8 cellular contexts compared by ENCODE assay signal in genomic region chr19:1027020-1027952, GRCh38. TPM values are rescaled to one million over a fixed set of nuclear protein-coding genes. Genes with fewer than 3 reads are reported as not detected.
A peak's percentile ranks its signal among the peaks of the same experiment; 100 is the strongest.
DNase-seq lines count a peak whose midpoint lies in the region; ATAC-seq, FAIRE-seq and TF ChIP-seq lines count a peak whose summit lies in the region.

No MANE protein-coding gene starts in this region.

- peak; percentile 57 for DNase-seq in activated CD8-positive, alpha-beta T cell treated with anti-CD3 and anti-CD28 coated beads, Interleukin-2, amount 10 ng/mL, durations not matched to agents 7 days and 5 days
- DNase-seq in fibroblast of villous mesenchyme (ENCODE audit: low read depth) (no peak), pancreas (peak in 3 of 6 donors; percentile 40 to 81 (median 58)), NCI-H1436 treated with DMSO at 0.1 percent for 48 hours (lab: John Stamatoyannopoulos, UW) (no peak)

- H3K36me3 ChIP-seq in pancreas, result peaks cover 0 to 4% (median 0%) of the 10 kb centered on the region in 3 donors

- H3K9me3 Mint-ChIP-seq in activated CD8-positive, alpha-beta T cell treated with anti-CD3 and anti-CD28 coated beads, Interleukin-2, amount 10 ng/mL, durations not matched to agents 7 days and 5 days (ENCODE audit: insufficient read depth), result no peaks in the 10 kb centered on the region

- H3K36me3 Mint-ChIP-seq in activated CD8-positive, alpha-beta T cell treated with anti-CD3 and anti-CD28 coated beads, Interleukin-2, amount 10 ng/mL, durations not matched to agents 7 days and 5 days (ENCODE audit: low read depth), result peaks cover 35% of the 10 kb centered on the region

- WGBS in pancreas, 2 donors, result 5 to 6% methylated on average over 34 to 36 of the region's 36 CpGs

- H3K4me3 ChIP-seq in fibroblast of villous mesenchyme (ENCODE audit: low read depth, low read length) (peak overlapping the region; percentile 100), pancreas (peak overlapping the region; percentile 52 to 85 (median 76))

- no peak for FAIRE-seq in pancreas (lab: Jason Lieb, UNC)

- peak overlapping the region; percentile 98 for H3K4me3 Mint-ChIP-seq in activated CD8-positive, alpha-beta T cell treated with anti-CD3 and anti-CD28 coated beads, Interleukin-2, amount 10 ng/mL, durations not matched to agents 7 days and 5 days

- no peaks in the 10 kb centered on the region for H3K27me3 ChIP-seq in pancreas

- ATAC-seq in HG02759 (IDR thresholded peaks at IDR 0.05; ENCODE audit: unreplicated experiment) (peak; percentile 11), pancreas (peak; percentile 10 to 28 (median 22)), HG03196 (IDR thresholded peaks at IDR 0.05; ENCODE audit: unreplicated experiment) (no peak), HG03159 (IDR thresholded peaks at IDR 0.05; ENCODE audit: unreplicated experiment) (no peak)
- peak; percentile 24 for ATAC-seq in activated CD8-positive, alpha-beta T cell treated with anti-CD3 and anti-CD28 coated beads, Interleukin-2, amount 10 ng/mL, durations not matched to agents 7 days and 5 days

- peaks cover 27% of the 10 kb centered on the region for H3K4me1 Mint-ChIP-seq in activated CD8-positive, alpha-beta T cell treated with anti-CD3 and anti-CD28 coated beads, Interleukin-2, amount 10 ng/mL, durations not matched to agents 7 days and 5 days (ENCODE audit: low read depth)

- H3K27ac ChIP-seq in C4-2B (peak overlapping the region; percentile 61), pancreas (peak overlapping the region; percentile 76 to 94 (median 82))

- TF ChIP-seq CTCF in C4-2B (conservative IDR thresholded peaks at IDR 0.05), result no peak
- TF ChIP-seq CTCF in fibroblast of villous mesenchyme (IDR thresholded peaks at IDR 0.05; ENCODE audit: insufficient read depth, low read depth, low read length), result no peak
- no peak for TF ChIP-seq CTCF in pancreas (IDR thresholded peaks at IDR 0.05)

- H3K27ac Mint-ChIP-seq in activated CD8-positive, alpha-beta T cell treated with anti-CD3 and anti-CD28 coated beads, Interleukin-2, amount 10 ng/mL, durations not matched to agents 7 days and 5 days, result peak overlapping the region; percentile 90

- intact Hi-C loops in pancreas (cut with DNase I), result no loop called here

- CTCF ChIA-PET in activated CD8-positive, alpha-beta T cell treated with anti-CD3 and anti-CD28 coated beads, Interleukin-2, amount 10 ng/mL, durations not matched to agents 7 days and 5 days (lab: Charles Lee), result interaction anchor here (0.9 to 2.1 kb wide), 10 partner anchors 10 to 217 kb away, joined by 3 to 8 read pairs (median 4); partner anchors contain the start of genes ABCA7 and ARHGAP45

- no peaks in the 10 kb centered on the region for H3K4me1 ChIP-seq in pancreas

- H3K9me3 ChIP-seq in pancreas, result no peaks in the 10 kb centered on the region

- H3K27me3 Mint-ChIP-seq in activated CD8-positive, alpha-beta T cell treated with anti-CD3 and anti-CD28 coated beads, Interleukin-2, amount 10 ng/mL, durations not matched to agents 7 days and 5 days (ENCODE audit: low read depth), result no peaks in the 10 kb centered on the region

- POLR2A ChIA-PET in activated CD8-positive, alpha-beta T cell treated with anti-CD3 and anti-CD28 coated beads, Interleukin-2, amount 10 ng/mL, durations not matched to agents 7 days and 5 days (lab: Charles Lee), result interaction anchor here (0.5 to 3.9 kb wide), 14 partner anchors 9 to 242 kb away, joined by 3 to 33 read pairs (median 4); partner anchors contain the start of genes ARHGAP45, CIRBP and WDR18

RNA-seq across cellular contexts. Expression of gene CNN2, which starts 0.9 kb away (rescaled TPM):
- 100 to 1,000 TPM; 417 to 455 TPM for total RNA-seq in activated CD8-positive, alpha-beta T cell treated with anti-CD3 and anti-CD28 coated beads, Interleukin-2, amount 10 ng/mL, durations not matched to agents 7 days and 5 days
- 508 and 544 TPM in 2 replicates for total RNA-seq in fibroblast of villous mesenchyme
- total RNA-seq in pancreas, result 10 to 100 TPM; 46.4 to 73.8 (median 56.2) TPM
- 10 to 100 TPM; 20.4 to 40.9 TPM for polyA plus RNA-seq in pancreas

RNA-seq across cellular contexts. Expression of gene RNU6-2, which starts 6.0 kb away (rescaled TPM):
- not detected for total RNA-seq in activated CD8-positive, alpha-beta T cell treated with anti-CD3 and anti-CD28 coated beads, Interleukin-2, amount 10 ng/mL, durations not matched to agents 7 days and 5 days
- total RNA-seq in fibroblast of villous mesenchyme (not detected in 2 replicates), pancreas (not detected)
- not detected for polyA plus RNA-seq in pancreas

RNA-seq across cellular contexts. Expression of gene TMEM259, which starts 6.4 kb away (rescaled TPM):
- total RNA-seq in activated CD8-positive, alpha-beta T cell treated with anti-CD3 and anti-CD28 coated beads, Interleukin-2, amount 10 ng/mL, durations not matched to agents 7 days and 5 days, result 100 to 1,000 TPM; 153 to 160 TPM
- total RNA-seq in fibroblast of villous mesenchyme, result 79.2 and 84.6 TPM in 2 replicates
- total RNA-seq in pancreas, result 10 to 100 TPM; 65.9 to 99.1 (median 83.7) TPM
- 100 to 1,000 TPM; 385 to 448 TPM for polyA plus RNA-seq in pancreas

RNA-seq across cellular contexts. Expression of gene ABCA7, which starts 12.6 kb away (rescaled TPM):
- 10 to 100 TPM; 76.6 to 77.5 TPM for total RNA-seq in activated CD8-positive, alpha-beta T cell treated with anti-CD3 and anti-CD28 coated beads, Interleukin-2, amount 10 ng/mL, durations not matched to agents 7 days and 5 days
- total RNA-seq in fibroblast of villous mesenchyme (11.2 and 13.9 TPM in 2 replicates), pancreas (10 to 100 TPM in 4 of 6 donors, 1 to 10 TPM in 2; 6.9 to 27.0 (median 16.0) TPM)
- polyA plus RNA-seq in pancreas, result 100 to 1,000 TPM in 1 of 2 donors, 10 to 100 TPM in 1; 60.9 to 131 TPM

RNA-seq across cellular contexts. Expression of gene GRIN3B, which starts 27.1 kb away (rescaled TPM):
- total RNA-seq in activated CD8-positive, alpha-beta T cell treated with anti-CD3 and anti-CD28 coated beads, Interleukin-2, amount 10 ng/mL, durations not matched to agents 7 days and 5 days, result not detected
- total RNA-seq in fibroblast of villous mesenchyme, result under 0.01 TPM in 2 replicates
- total RNA-seq in pancreas, result not detected
- under 1 TPM; 0.08 to 0.09 TPM for polyA plus RNA-seq in pancreas

Comparison
In these comparisons a context has a peak if more than half of its experiments do, and no peak if none do; other contexts are left out.
1. ATAC-seq: peak in HG02759 (single experiment), activated CD8-positive, alpha-beta T cell treated with anti-CD3 and anti-CD28 coated beads, Interleukin-2, amount 10 ng/mL, durations not matched to agents 7 days and 5 days (single experiment) and pancreas (4 of 4); none in HG03196 (single experiment) and HG03159 (single experiment).